ENCODE assay signal across 18 cellular contexts in the genomic region with DNA sequence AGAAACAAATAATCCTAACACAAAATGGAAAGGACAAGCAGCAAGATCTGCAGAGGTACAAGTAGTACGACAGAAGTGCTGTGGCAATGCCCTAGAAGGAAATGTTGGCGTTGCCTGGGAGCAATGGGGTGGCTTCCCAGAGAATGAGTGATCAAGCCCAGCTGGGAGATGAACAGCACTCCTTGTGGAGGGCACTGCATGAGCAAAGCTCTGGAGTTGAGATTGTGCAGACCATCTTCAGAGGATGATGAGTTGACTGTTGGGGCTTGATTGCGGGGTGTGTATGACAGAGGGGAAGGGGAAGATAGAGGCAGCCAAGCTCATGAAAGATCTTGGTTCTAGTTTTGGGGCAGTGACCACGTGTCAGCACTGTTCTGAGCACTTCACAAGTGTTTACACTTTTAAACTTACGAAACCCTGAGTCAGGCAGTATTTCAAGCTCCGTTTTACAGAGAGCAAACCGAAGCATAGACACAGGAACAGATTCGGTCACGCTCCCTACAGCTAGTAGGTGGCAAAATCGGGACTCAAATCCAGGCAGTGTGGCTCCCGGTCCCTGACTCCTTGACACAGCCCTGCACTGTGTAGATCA.
"Had no signal": no experiment of that assay in that cellular context is flagged by ENCODE, and none has a peak within 500 bp of the region (broad histone marks: within the 10 kb centered on the region; RNA-seq: fewer than 3 reads in every experiment).

No MANE protein-coding gene starts in this region.

- DNase-seq: activated CD8-positive, alpha-beta memory T cell treated with anti-CD3 and anti-CD28 coated beads for 24 hours; activated CD8-positive, alpha-beta memory T cell treated with anti-CD3 and anti-CD28 coated beads, Interleukin-2, amount 50 U/mL, for 48 hours; activated effector memory CD4-positive, alpha-beta T cell treated with anti-CD3 and anti-CD28 coated beads, Interleukin-2, amount 50 U/mL, for 16 hours; activated naive CD4-positive, alpha-beta T cell treated with anti-CD3 and anti-CD28 coated beads, Interleukin-2, amount 50 U/mL, for 16 hours; activated T-cell treated with anti-CD3 and anti-CD28 coated beads, Interleukin-2, amount 50 U/mL, for 48 hours; aorta; brain microvascular endothelial cell; central memory CD4-positive, alpha-beta T cell; left ventricle myocardium superior; naive B cell; stimulated activated naive CD4-positive, alpha-beta T cell; T1000 had no signal

- H3K27me3 ChIP-seq: brain microvascular endothelial cell had no signal

- ATAC-seq: activated CD4-positive, CD25-positive, alpha-beta regulatory T cell treated with anti-CD3 and anti-CD28 coated beads, Interleukin-2, amount 50 U/mL, for 24 hours; left ventricle myocardium superior had no signal

- FAIRE-seq: colon, frontal cortex had no signal

- H3K27ac ChIP-seq: brain microvascular endothelial cell had no signal

- H3K9me3 Mint-ChIP-seq: neural crest cell had no signal

- H3K4me3 Mint-ChIP-seq: memory B cell, naive B cell, neural crest cell had no signal

- H3K36me3 ChIP-seq: brain microvascular endothelial cell had no signal

- H3K27ac Mint-ChIP-seq: memory B cell, naive B cell, progenitor cell of endocrine pancreas had no signal

- H3K4me1 Mint-ChIP-seq: memory B cell, naive B cell, neural crest cell had no signal
